10 cellular contexts compared by ENCODE assay signal in the genomic region with DNA sequence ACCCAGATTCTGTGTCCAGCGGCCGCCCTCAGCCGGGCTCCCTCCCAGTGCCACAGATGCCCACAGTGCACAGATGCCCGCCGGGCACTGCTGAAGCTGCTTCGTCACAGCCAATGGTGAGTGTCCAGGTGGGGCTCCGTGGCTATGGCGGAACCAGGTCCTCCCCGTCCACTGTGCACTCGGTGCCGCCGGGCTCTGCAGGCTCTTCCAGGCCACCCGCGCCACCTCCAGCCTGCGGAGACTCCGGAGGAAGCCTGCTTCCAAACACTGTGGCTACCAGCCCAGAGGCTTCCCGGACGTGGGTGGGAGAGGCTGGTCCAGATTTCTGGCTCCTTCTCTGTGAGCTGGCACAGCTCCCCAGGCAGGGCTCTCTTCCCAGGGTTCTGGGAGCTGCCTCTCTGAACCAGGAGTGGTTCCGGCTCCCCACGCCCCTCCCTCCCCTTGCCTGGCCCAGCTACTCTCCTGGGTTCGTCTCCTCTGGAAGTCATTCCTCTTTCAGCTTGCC.
DNase-seq lines count a peak whose midpoint lies in the region; ATAC-seq and TF ChIP-seq lines count a peak whose summit lies in the region.
"Had no signal": no experiment of that assay in that cellular context is flagged by ENCODE, and none has a peak within 500 bp of the region (broad histone marks: within the 10 kb centered on the region; RNA-seq: fewer than 3 reads in every experiment).

No MANE protein-coding gene starts in this region.

- no peak for ATAC-seq in HG03354 (IDR thresholded peaks at IDR 0.05; ENCODE audit: poor library complexity, severe bottlenecking, unreplicated experiment)
- no peak for ATAC-seq in HG03439 (IDR thresholded peaks at IDR 0.05; ENCODE audit: unreplicated experiment)
- ATAC-seq: HCT116 had no signal

- H3K27ac ChIP-seq in substantia nigra (ENCODE audit: low read depth, low read length, poor library complexity, severe bottlenecking): no peak overlapping the region

- no peak overlapping the region for H3K4me3 ChIP-seq in fibroblast of mammary gland (ENCODE audit: control insufficient read depth, low read depth, low read length)
- H3K4me3 ChIP-seq: skin epidermis had no signal

- TF ChIP-seq CTCF in fibroblast of mammary gland (conservative IDR thresholded peaks at IDR 0.05; ENCODE audit: control insufficient read depth, insufficient read depth, low read depth, low read length): no peak

- DNase-seq in NCI-H226 (peak; percentile 1), fibroblast of mammary gland (ENCODE audit: low read depth) (peak; percentile 21), medulla oblongata (ENCODE audit: extremely low spot score) (peak; percentile 74), substantia nigra (lab: John Stamatoyannopoulos, UW) (peak in 37 of 49 donors; percentile 22 to 85 (median 58)), kidney tubule cell (ENCODE audit: low spot score) (no peak), COR-L47 (lab: John Stamatoyannopoulos, UW) (no peak)

Comparison
In these comparisons a context has a peak if more than half of its experiments do, and no peak if none do; other contexts are left out.
1. DNase-seq: peak in NCI-H226 (single experiment), fibroblast of mammary gland (single experiment), medulla oblongata (single experiment) and substantia nigra (37 of 49); none in kidney tubule cell (single experiment) and COR-L47 (single experiment).